Comparison of ENCODE assay signal across 28 cellular contexts in genomic region chr22:29693151-29693550, GRCh38. TPM values are rescaled to one million over a fixed set of nuclear protein-coding genes. Genes with fewer than 3 reads are reported as not detected.
"Had no signal": no experiment of that assay in that cellular context is flagged by ENCODE, and none has a peak within 500 bp of the region (broad histone marks: within the 10 kb centered on the region; RNA-seq: fewer than 3 reads in every experiment).

No MANE protein-coding gene starts in this region.

- H3K27ac Mint-ChIP-seq: activated CD4-positive, alpha-beta T cell treated with anti-CD3 and anti-CD28 coated beads for 36 hours; activated T-helper 2 cell treated with anti-CD3 and anti-CD28 coated beads, Interferon-gamma antibody, Interleukin-2, Interleukin-4, amounts not matched to agents 10 μg/mL and 5 μg/mL and 100 μg/mL, durations not matched to agents 14 hours and 24 hours and 36 hours; dendritic cell treated with granulocyte-macrophage colony-stimulating factor and Interleukin-4, amounts not matched to agents 40 ng/mL and 50 ng/mL, for 4 days; stimulated activated naive CD8-positive, alpha-beta T cell treated with anti-CD3 and anti-CD28 coated beads, Interleukin-15, Interleukin-2, amounts not matched to agents 100 ng/mL and 50 ng/mL, for 24 hours; T-helper 1 cell treated with Interleukin-12 subunit alpha and Interleukin-12 subunit beta and Interleukin-4 antibody, amounts not matched to agents 30 μg/mL and 1 μg/mL, for 36 hours had no signal

- H3K4me3 ChIP-seq: cardiac muscle cell, esophagus squamous epithelium, lung, prostate gland, right atrium auricular region, transverse colon, vagina had no signal

- H3K27me3 Mint-ChIP-seq: activated CD4-positive, alpha-beta T cell treated with anti-CD3 and anti-CD28 coated beads for 36 hours; activated naive CD4-positive, alpha-beta T cell treated with anti-CD3 and anti-CD28 coated beads, Interleukin-2, amount 10 ng/mL, durations not matched to agents 7 days and 5 days; dendritic cell treated with granulocyte-macrophage colony-stimulating factor and Interleukin-4, amounts not matched to agents 40 ng/mL and 50 ng/mL, for 4 days; stimulated activated naive CD8-positive, alpha-beta T cell treated with anti-CD3 and anti-CD28 coated beads, Interleukin-15, Interleukin-2, amounts not matched to agents 100 ng/mL and 50 ng/mL, for 24 hours had no signal

- H3K27me3 ChIP-seq: cardiac muscle cell, esophagus squamous epithelium, right atrium auricular region, transverse colon, vagina had no signal

- H3K27ac ChIP-seq: cardiac muscle cell, esophagus squamous epithelium, prostate gland, right atrium auricular region, transverse colon, vagina, WERI-Rb-1 had no signal

- H3K4me3 Mint-ChIP-seq: activated CD4-positive, alpha-beta T cell treated with anti-CD3 and anti-CD28 coated beads for 36 hours; activated naive CD4-positive, alpha-beta T cell treated with anti-CD3 and anti-CD28 coated beads, Interleukin-2, amount 10 ng/mL, durations not matched to agents 7 days and 5 days; dendritic cell treated with granulocyte-macrophage colony-stimulating factor and Interleukin-4, amounts not matched to agents 40 ng/mL and 50 ng/mL, for 4 days; nephron progenitor cell; stimulated activated naive CD8-positive, alpha-beta T cell treated with anti-CD3 and anti-CD28 coated beads, Interleukin-15, Interleukin-2, amounts not matched to agents 100 ng/mL and 50 ng/mL, for 24 hours; T-helper 1 cell treated with Interleukin-12 subunit alpha and Interleukin-12 subunit beta and Interleukin-4 antibody, amounts not matched to agents 30 μg/mL and 1 μg/mL, for 36 hours had no signal

- H3K4me1 Mint-ChIP-seq: activated CD4-positive, alpha-beta T cell treated with anti-CD3 and anti-CD28 coated beads for 36 hours had no signal

- H3K36me3 ChIP-seq: cardiac muscle cell, prostate gland had no signal

- H3K9me3 Mint-ChIP-seq: activated naive CD4-positive, alpha-beta T cell treated with anti-CD3 and anti-CD28 coated beads, Interleukin-2, amount 10 ng/mL, durations not matched to agents 7 days and 5 days; activated T-helper 2 cell treated with anti-CD3 and anti-CD28 coated beads, Interferon-gamma antibody, Interleukin-2, Interleukin-4, amounts not matched to agents 10 μg/mL and 5 μg/mL and 100 μg/mL, durations not matched to agents 14 hours and 24 hours and 36 hours; dendritic cell treated with granulocyte-macrophage colony-stimulating factor and Interleukin-4, amounts not matched to agents 40 ng/mL and 50 ng/mL, for 4 days; nephron progenitor cell; stimulated activated naive CD8-positive, alpha-beta T cell treated with anti-CD3 and anti-CD28 coated beads, Interleukin-15, Interleukin-2, amounts not matched to agents 100 ng/mL and 50 ng/mL, for 24 hours; T-helper 1 cell treated with Interleukin-12 subunit alpha and Interleukin-12 subunit beta and Interleukin-4 antibody, amounts not matched to agents 30 μg/mL and 1 μg/mL, for 36 hours had no signal

- DNase-seq: activated CD4-positive, alpha-beta T cell treated with anti-CD3 and anti-CD28 coated beads for 36 hours; activated CD4-positive, alpha-beta T cell treated with anti-CD3 and anti-CD28 coated beads, Interleukin-2, amount 50 U/mL, for 48 hours; activated naive CD4-positive, alpha-beta T cell treated with anti-CD3 and anti-CD28 coated beads, Interleukin-2, amount 10 ng/mL, durations not matched to agents 7 days and 5 days; activated T-cell treated with anti-CD3 and anti-CD28 coated beads, Interleukin-2, amount 50 U/mL, for 1 hour; effector CD8-positive, alpha-beta T cell; esophagus squamous epithelium; foreskin melanocyte; hypothalamus; kidney; nephron progenitor cell; small intestine; stimulated activated CD4-positive, alpha-beta T cell treated with anti-CD3 and anti-CD28 coated beads, Interleukin-15, amount 100 ng/mL, for 24 hours; stimulated activated CD4-positive, alpha-beta T cell treated with anti-CD3 and anti-CD28 coated beads, Interleukin-2, amount 100 ng/mL, for 48 hours; transverse colon; WERI-Rb-1 had no signal

- ATAC-seq: activated CD4-positive, alpha-beta T cell treated with anti-CD3 and anti-CD28 coated beads for 36 hours; left lobe of liver had no signal

- H3K9me3 ChIP-seq: esophagus squamous epithelium, prostate gland, right atrium auricular region, transverse colon, vagina had no signal

- H3K4me1 ChIP-seq: right atrium auricular region had no signal

RNA-seq across cellular contexts. Expression of gene CABP7, which starts 26.7 kb away (rescaled TPM):
- total RNA-seq: activated CD4-positive, alpha-beta T cell treated with anti-CD3 and anti-CD28 coated beads for 36 hours; cardiac muscle cell; chondrocyte; endothelial cell of umbilical vein; left lobe of liver; osteoblast; right atrium auricular region; transverse colon; vagina had no signal
- polyA plus RNA-seq: endothelial cell of umbilical vein had no signal
